In the genomic region with DNA sequence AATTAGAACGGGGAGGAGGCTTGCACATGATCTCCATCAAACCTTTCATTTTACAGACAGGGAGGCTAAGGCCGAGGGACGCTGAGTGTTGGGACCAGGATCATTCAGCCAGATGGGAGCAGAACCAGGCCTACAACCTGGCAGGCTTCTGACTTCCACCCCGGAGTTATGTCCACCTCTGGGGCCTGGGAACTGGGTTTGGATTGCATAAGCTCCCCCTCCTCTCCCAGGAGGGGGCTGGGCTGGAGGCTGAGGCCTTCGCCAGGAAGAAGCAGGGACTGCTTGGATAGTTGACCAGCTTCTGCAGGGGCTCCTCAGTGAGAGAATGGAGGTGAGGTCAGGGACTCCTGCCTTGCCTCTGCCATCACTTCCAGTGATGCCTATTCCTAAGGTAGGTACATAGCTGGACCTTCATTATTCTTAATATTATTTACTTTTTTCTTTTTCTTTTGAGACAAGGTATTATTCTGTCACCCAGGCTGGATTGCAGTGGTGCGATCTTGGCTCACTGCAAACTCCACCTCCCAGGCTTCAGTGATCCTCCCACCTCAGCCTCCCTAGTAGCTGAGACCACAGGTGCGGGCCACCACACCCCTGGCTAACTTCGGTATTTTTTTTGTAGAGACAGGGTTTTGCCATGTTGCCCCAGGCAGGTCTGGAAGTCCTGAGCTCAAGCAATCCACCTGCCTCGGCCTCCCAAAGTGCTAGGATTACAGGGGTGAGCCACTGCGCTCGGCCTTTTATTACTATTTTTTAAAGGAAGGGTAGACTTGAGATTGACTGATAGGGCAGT, we compare ENCODE assay signal across 9 cellular contexts. TPM values are rescaled to one million over a fixed set of nuclear protein-coding genes. Genes with fewer than 3 reads are reported as not detected.
A peak's percentile ranks its signal among the peaks of the same experiment; 100 is the strongest.
DNase-seq lines count a peak whose midpoint lies in the region; ATAC-seq, FAIRE-seq and TF ChIP-seq lines count a peak whose summit lies in the region.
"Had no signal": no experiment of that assay in that cellular context is flagged by ENCODE, and none has a peak within 500 bp of the region (broad histone marks: within the 10 kb centered on the region; RNA-seq: fewer than 3 reads in every experiment).

No MANE protein-coding gene starts in this region.

- CTCF ChIA-PET in K562 (lab: Yijun Ruan, JAX; ENCODE audit: low intra/inter-chr PET ratio): interaction anchor here (2.5 kb wide), 1 partner anchor 73 kb away, joined by 10 read pairs; no protein-coding TSS in a partner anchor

- no peaks in the 10 kb centered on the region for H3K9me2 ChIP-seq in DOHH2 (replicated peaks; ENCODE audit: control insufficient read depth, low read length)

- peak overlapping the region; percentile 97 for H3K4me3 Mint-ChIP-seq in natural killer cell

- H4K20me1 ChIP-seq in DOHH2 (ENCODE audit: control insufficient read depth, insufficient read depth, low read depth, low read length) (no peaks in the 10 kb centered on the region), KMS-11 (ENCODE audit: insufficient read depth) (no peaks in the 10 kb centered on the region), K562 (replicated peaks; ENCODE audit: control insufficient read depth, insufficient read depth, low read length) (no peaks in the 10 kb centered on the region)

- BruUV-seq in K562 (replicated peaks; lab: Mats Ljungman, UMichigan): TSS peak; percentile 53

- no peaks in the 10 kb centered on the region for H3K9me3 Mint-ChIP-seq in natural killer cell

- TF ChIP-seq EP300 in K562 (IDR thresholded peaks at IDR 0.05; ENCODE audit: low read length): no peak

- no peak overlapping the region for H3K9ac ChIP-seq in KMS-11
- peak overlapping the region; percentile 71 to 72 for H3K9ac ChIP-seq in K562 (ENCODE audit: insufficient read depth in 1 of 2, low read depth in 2 of 2, low read length in 2 of 2)

- no peaks in the 10 kb centered on the region for H3K9me1 ChIP-seq in K562 (ENCODE audit: control insufficient read depth, insufficient read depth, low read length)

- peaks cover 51% of the 10 kb centered on the region for H3K79me2 ChIP-seq in DOHH2 (ENCODE audit: control insufficient read depth, low read length)
- H3K79me2 ChIP-seq in KMS-11 (ENCODE audit: insufficient read depth, low read depth): no peaks in the 10 kb centered on the region
- H3K79me2 ChIP-seq in K562 (ENCODE audit: control insufficient read depth, insufficient read depth, low read length): no peaks in the 10 kb centered on the region; the same call in 2 of the 3 replicates

- H3K27ac ChIP-seq in DOHH2 (ENCODE audit: low read depth, low read length): peak overlapping the region; percentile 52
- no peak overlapping the region for H3K27ac ChIP-seq in KMS-11
- no peak overlapping the region for H3K27ac ChIP-seq in K562 (ENCODE audit: extremely low read depth, low read depth, low read length)
- H3K27ac ChIP-seq: SK-N-MC had no signal

- H3K9me3 ChIP-seq in DOHH2 (ENCODE audit: control insufficient read depth, insufficient read depth, low read length) (no peaks in the 10 kb centered on the region), K562 (replicated peaks; ENCODE audit: control insufficient read depth, insufficient read depth, low read depth, low read length) (no peaks in the 10 kb centered on the region)

- peak in 1 of 4 experiments; percentile 16 for DNase-seq in K562 (ENCODE audit: extremely low read depth in 1 of 4, low spot score in 3 of 4)
- no peak for DNase-seq in natural killer cell
- DNase-seq in GM19238 (ENCODE audit: insufficient read length, low spot score): no peak
- DNase-seq in D341Med (ENCODE audit: low spot score): no peak
- no peak for DNase-seq in Kasumi-1 (lab: John Stamatoyannopoulos, UW)

- peak overlapping the region; percentile 93 for H3K4me3 ChIP-seq in DOHH2 (ENCODE audit: low read length)
- no peak overlapping the region for H3K4me3 ChIP-seq in KMS-11 (IDR thresholded peaks at IDR 0.05; ENCODE audit: insufficient read depth, low read depth, low read length)
- H3K4me3 ChIP-seq in K562: peak overlapping the region; percentile 85

- no peak overlapping the region; the same call in 1 of the 2 replicates for H2AFZ ChIP-seq in KMS-11 (ENCODE audit: low read depth)
- peak overlapping the region; percentile 95 for H2AFZ ChIP-seq in K562 (ENCODE audit: low read depth, low read length)

- intact Hi-C loops in K562 (cut with micrococcal nuclease): loop anchor here (5.0 kb wide), 3 partner anchors 54 to 869 kb away; no protein-coding TSS in a partner anchor
- intact Hi-C loops in natural killer cell (cut with micrococcal nuclease): loop anchor here (5.0 to 10.0 kb wide), 3 partner anchors 74 to 1468 kb away; no protein-coding TSS in a partner anchor

- peak overlapping the region; percentile 97 for H3K27ac Mint-ChIP-seq in natural killer cell

- TF ChIP-seq RAD21 in K562 (CRISPR knock-in tag; conservative IDR thresholded peaks at IDR 0.05 in 1 of 2, IDR thresholded peaks at IDR 0.05 in 1 of 2): no peak

- no peaks in the 10 kb centered on the region for H3K36me3 Mint-ChIP-seq in natural killer cell

- 66% methylated on average over 11 of the region's 11 CpGs for WGBS in K562 (ENCODE audit: insufficient coverage, low coverage, missing lambda C conversion rate)

- TF ChIP-seq POLR2A in K562 (conservative IDR thresholded peaks at IDR 0.05): no peak

- peaks cover 19% of the 10 kb centered on the region for H3F3A ChIP-seq in DOHH2 (ENCODE audit: control insufficient read depth, insufficient read depth)

- POLR2A ChIA-PET in K562 (lab: Yijun Ruan, JAX): interaction anchor here (0.6 to 1.1 kb wide), 7 partner anchors 8 to 195 kb away, joined by 3 to 4 read pairs (median 4); no protein-coding TSS in a partner anchor

- peaks cover 36 to 46% of the 10 kb centered on the region in 2 donors for H3K4me1 Mint-ChIP-seq in natural killer cell

- TF ChIP-seq CTCF in DOHH2 (IDR thresholded peaks at IDR 0.05; ENCODE audit: low read depth, low read length, poor library complexity, severe bottlenecking) (no peak), KMS-11 (conservative IDR thresholded peaks at IDR 0.05; ENCODE audit: low read depth, low read length) (no peak), K562 (IDR thresholded peaks at IDR 0.05 in 2 of 3, conservative IDR thresholded peaks at IDR 0.05 in 1 of 3; ENCODE audit: insufficient read depth in 2 of 3, low read depth in 1 of 3, low read length in 3 of 3) (no peak), natural killer cell (IDR thresholded peaks at IDR 0.05) (no peak)

- FAIRE-seq in K562 (lab: Jason Lieb, UNC): no peak

- H3K36me3 ChIP-seq in DOHH2 (ENCODE audit: control insufficient read depth, low read length) (peaks cover 21% of the 10 kb centered on the region), KMS-11 (ENCODE audit: insufficient read depth) (no peaks in the 10 kb centered on the region), K562 (ENCODE audit: control insufficient read depth, insufficient read depth, low read length) (0 out of 3 replicates have a peak, but pooled peaks cover 2% of the 10 kb centered on the region)

- ATAC-seq in K562 (peak; percentile 11), natural killer cell (no peak), HG03159 (IDR thresholded peaks at IDR 0.05; ENCODE audit: unreplicated experiment) (no peak)

- H3K4me2 ChIP-seq in DOHH2 (ENCODE audit: low read length): peak overlapping the region; percentile 76
- peak overlapping the region; percentile 73; the same call in 1 of the 2 replicates for H3K4me2 ChIP-seq in KMS-11
- H3K4me2 ChIP-seq in K562 (ENCODE audit: insufficient read depth, low read length): peak overlapping the region; percentile 84

- no peaks in the 10 kb centered on the region for H3K27me3 Mint-ChIP-seq in natural killer cell (ENCODE audit: low read depth in 2 of 2)

- in situ Hi-C loops in K562 (cut with MboI): loop anchor here (5.0 kb wide), 1 partner anchor 201 kb away; no protein-coding TSS in a partner anchor

- H3K4me1 ChIP-seq in DOHH2 (ENCODE audit: control insufficient read depth, low read length) (peaks cover 51% of the 10 kb centered on the region), KMS-11 (ENCODE audit: low read depth, poor library complexity, severe bottlenecking) (peaks cover 20% of the 10 kb centered on the region), K562 (replicated peaks in 1 of 2; ENCODE audit: control insufficient read depth in 2 of 2, insufficient read depth in 2 of 2, low read length in 2 of 2) (peaks cover 11 to 19% of the 10 kb centered on the region in 2 experiments)

- no peaks in the 10 kb centered on the region for H3K27me3 ChIP-seq in DOHH2 (ENCODE audit: control insufficient read depth, low read length)
- no peaks in the 10 kb centered on the region for H3K27me3 ChIP-seq in KMS-11 (ENCODE audit: insufficient read depth, low read depth)
- no peaks in the 10 kb centered on the region for H3K27me3 ChIP-seq in K562 (ENCODE audit: control insufficient read depth in 2 of 2, insufficient read depth in 2 of 2, low read length in 2 of 2)

TF ChIP-seq in K562, 482 proteins besides CTCF, POLR2A, EP300 and RAD21 (continues in another document):
- no peak for TF ChIP-seq ZNF133 (CRISPR knock-in tag; IDR thresholded peaks at IDR 0.05)
- no peak for TF ChIP-seq NR2C2 (CRISPR knock-in tag; IDR thresholded peaks at IDR 0.05)
- TF ChIP-seq NR2C2 (tag; IDR thresholded peaks at IDR 0.05): no peak

RNA-seq across cellular contexts. Expression of a gene that starts 1.3 kb away (rescaled TPM):
- 0.83 and 2.2 TPM in 2 replicates for total RNA-seq in K562 (2011; cell fraction: chromatin; rRNA removed; ENCODE audit: low replicate concordance)
- total RNA-seq in K562 (2011; cell fraction: nucleolus; rRNA removed): 0.33 and 0.66 TPM in 2 replicates
- total RNA-seq in K562 (2011; cell fraction: nucleoplasm; rRNA removed): 1.5 TPM in 2 replicates
- total RNA-seq in K562 (2014; rRNA removed) (6.2 and 7.9 TPM in 2 replicates), K562 (2014; rRNA removed; fragmentation: Illumina TruSeq; extraction: Trizol) (14.8 and 19.0 TPM in 2 replicates), K562 (2015; rRNA removed; fragmentation: Illumina TruSeq; extraction: Trizol) (13.8 and 16.5 TPM in 2 replicates), K562 (2021) (11.8 and 12.1 TPM in 2 replicates), natural killer cell (10 to 100 TPM; 17.2 to 26.8 (median 21.3) TPM)
- polyA plus RNA-seq in K562 (2011; rRNA removed) (9.4 TPM in 2 replicates), K562 (2014; fragmentation: Illumina TruSeq; extraction: Trizol) (9.8 and 11.5 TPM in 2 replicates), K562 (2014; fragmentation: Nextera tagmentation; extraction: Ambion mirVana) (10 to 100 TPM; 10.9 to 12.4 TPM), K562 (2014; rRNA removed) (6.9 and 7.3 TPM in 2 replicates)
- polyA plus RNA-seq in K562 (2011; cell fraction: cytosol; rRNA removed): 1.3 and 3.9 TPM in 2 replicates
- polyA plus RNA-seq in K562 (2011; cell fraction: nucleus; rRNA removed): 1.3 and 3.7 TPM in 2 replicates
- 12.4 and 18.8 TPM in 2 replicates for polyA plus RNA-seq in K562 (2012)
- 7.5 and 8.5 TPM in 2 replicates for polyA minus RNA-seq in K562 (2011; rRNA and poly(A)+ RNA removed)
- polyA minus RNA-seq in K562 (2011; cell fraction: cytosol; rRNA and poly(A)+ RNA removed): 2.4 and 2.9 TPM in 2 replicates
- 1.1 and 2.6 TPM in 2 replicates for polyA minus RNA-seq in K562 (2011; cell fraction: nucleus; rRNA and poly(A)+ RNA removed)
